In the genomic region with DNA sequence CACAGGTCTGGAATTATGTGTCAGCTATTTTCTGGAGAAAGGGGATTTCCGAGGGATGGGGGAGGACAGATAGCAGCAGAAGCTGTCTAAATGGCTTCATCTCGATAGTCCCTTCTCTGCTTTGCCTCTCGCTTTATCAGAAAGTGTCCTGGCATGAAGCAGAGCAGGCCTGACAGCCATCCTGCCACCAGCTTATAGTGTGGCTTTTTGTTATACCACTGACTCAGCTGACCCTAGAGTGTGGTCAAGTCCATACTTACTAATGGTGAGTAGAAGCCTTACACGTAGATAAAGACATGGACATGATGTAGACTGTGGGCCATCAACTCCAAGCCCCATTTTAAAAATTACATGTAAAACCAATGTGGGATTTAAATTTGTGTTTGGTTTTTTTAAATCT, we compare ENCODE assay signal across 1 cellular context.
TF ChIP-seq lines count a peak whose summit lies in the region.

No MANE protein-coding gene starts in this region.

TF ChIP-seq in HepG2, 621 proteins besides CTCF, POLR2A, EP300 and RAD21:
- TF ChIP-seq ZNF138 (CRISPR knock-in tag; IDR thresholded peaks at IDR 0.05; ENCODE audit: low read depth): no peak
- TF ChIP-seq PHF5A (CRISPR knock-in tag; IDR thresholded peaks at IDR 0.05; ENCODE audit: low read depth, unreplicated experiment): no peak
- no peak for TF ChIP-seq ZNF205 (CRISPR knock-in tag; IDR thresholded peaks at IDR 0.05)
- TF ChIP-seq, protein P1, sequence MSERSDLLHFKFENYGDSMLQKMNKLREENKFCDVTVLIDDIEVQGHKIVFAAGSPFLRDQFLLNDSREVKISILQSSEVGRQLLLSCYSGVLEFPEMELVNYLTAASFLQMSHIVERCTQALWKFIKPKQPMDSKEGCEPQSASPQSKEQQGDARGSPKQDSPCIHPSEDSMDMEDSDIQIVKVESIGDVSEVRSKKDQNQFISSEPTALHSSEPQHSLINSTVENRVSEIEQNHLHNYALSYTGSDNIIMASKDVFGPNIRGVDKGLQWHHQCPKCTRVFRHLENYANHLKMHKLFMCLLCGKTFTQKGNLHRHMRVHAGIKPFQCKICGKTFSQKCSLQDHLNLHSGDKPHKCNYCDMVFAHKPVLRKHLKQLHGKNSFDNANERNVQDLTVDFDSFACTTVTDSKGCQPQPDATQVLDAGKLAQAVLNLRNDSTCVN (CRISPR knock-in tag; IDR thresholded peaks at IDR 0.05; ENCODE audit: borderline replicate concordance): no peak
- no peak for TF ChIP-seq ZNF234 (CRISPR knock-in tag; conservative IDR thresholded peaks at IDR 0.05)
- TF ChIP-seq, protein P2, sequence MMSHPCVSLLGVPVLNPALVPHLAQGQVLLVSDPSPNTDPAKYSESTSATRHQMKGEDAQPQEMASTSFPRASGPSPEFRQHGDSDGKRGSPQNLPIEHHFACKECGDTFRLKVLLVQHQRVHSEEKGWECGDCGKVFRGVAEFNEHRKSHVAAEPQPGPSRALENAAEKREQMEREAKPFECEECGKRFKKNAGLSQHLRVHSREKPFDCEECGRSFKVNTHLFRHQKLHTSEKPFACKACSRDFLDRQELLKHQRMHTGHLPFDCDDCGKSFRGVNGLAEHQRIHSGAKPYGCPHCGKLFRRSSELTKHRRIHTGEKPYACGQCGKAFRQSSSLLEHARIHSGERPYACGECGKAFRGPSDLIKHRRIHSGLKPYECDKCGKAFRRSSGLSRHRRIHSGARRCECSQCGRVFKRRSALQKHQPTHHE (CRISPR knock-in tag; IDR thresholded peaks at IDR 0.05; ENCODE audit: borderline replicate concordance): no peak
- no peak for TF ChIP-seq ZNF660 (CRISPR knock-in tag; IDR thresholded peaks at IDR 0.05; ENCODE audit: borderline replicate concordance, low read depth)
- TF ChIP-seq, protein P3, sequence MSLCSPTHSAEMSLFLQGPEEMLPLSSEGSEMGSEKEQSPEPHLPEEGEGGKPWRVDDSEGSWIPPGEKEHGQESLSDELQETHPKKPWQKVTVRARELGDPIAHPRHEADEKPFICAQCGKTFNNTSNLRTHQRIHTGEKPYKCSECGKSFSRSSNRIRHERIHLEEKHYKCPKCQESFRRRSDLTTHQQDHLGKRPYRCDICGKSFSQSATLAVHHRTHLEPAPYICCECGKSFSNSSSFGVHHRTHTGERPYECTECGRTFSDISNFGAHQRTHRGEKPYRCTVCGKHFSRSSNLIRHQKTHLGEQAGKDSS (CRISPR knock-in tag; IDR thresholded peaks at IDR 0.05; ENCODE audit: borderline replicate concordance, low read depth): no peak
- TF ChIP-seq CEBPB (IDR thresholded peaks at IDR 0.05; ENCODE audit: borderline replicate concordance, low read depth, low read length): no peak
- TF ChIP-seq PPARG (CRISPR knock-in tag; conservative IDR thresholded peaks at IDR 0.05): no peak
